ENCODE assay signal across 23 cellular contexts in genomic region chr3:183163563-183163962, GRCh38. TPM values are rescaled to one million over a fixed set of nuclear protein-coding genes. Genes with fewer than 3 reads are reported as not detected.
DNase-seq lines count a peak whose midpoint lies in the region; ATAC-seq and TF ChIP-seq lines count a peak whose summit lies in the region.
"Had no signal": no experiment of that assay in that cellular context is flagged by ENCODE, and none has a peak within 500 bp of the region (broad histone marks: within the 10 kb centered on the region; RNA-seq: fewer than 3 reads in every experiment).

No MANE protein-coding gene starts in this region.

- ATAC-seq in activated CD4-positive, alpha-beta T cell treated with anti-CD3 and anti-CD28 coated beads for 36 hours = no peak
- peak; percentile 15 for ATAC-seq in GM23338
- ATAC-seq in activated naive CD8-positive, alpha-beta T cell treated with anti-CD3 and anti-CD28 coated beads, Interleukin-2, amount 50 U/mL, for 24 hours = no peak
- ATAC-seq in GM21381 (IDR thresholded peaks at IDR 0.05; ENCODE audit: unreplicated experiment) = no peak
- ATAC-seq: body of pancreas, esophagus mucosa, left ventricle myocardium superior had no signal

- H3K4me2 ChIP-seq in GM23338 (no peak overlapping the region), MM.1S (ENCODE audit: low read depth, low read length) (no peak overlapping the region)

- H3K36me3 Mint-ChIP-seq in activated CD4-positive, alpha-beta T cell treated with anti-CD3 and anti-CD28 coated beads for 36 hours (ENCODE audit: low read depth) = peaks cover 5% of the 10 kb centered on the region
- H3K36me3 Mint-ChIP-seq in GM23338 (ENCODE audit: low read depth) = no peaks in the 10 kb centered on the region
- H3K36me3 Mint-ChIP-seq in activated naive CD8-positive, alpha-beta T cell treated with anti-CD3 and anti-CD28 coated beads, Interleukin-2, amount 50 U/mL, for 24 hours (ENCODE audit: low read depth) = no peaks in the 10 kb centered on the region
- H3K36me3 Mint-ChIP-seq in neural crest cell (ENCODE audit: low read depth) = no peaks in the 10 kb centered on the region

- H3K27ac ChIP-seq in GM23338 (ENCODE audit: low read depth) = no peak overlapping the region
- H3K27ac ChIP-seq in MM.1S (ENCODE audit: low read length) = no peak overlapping the region
- H3K27ac ChIP-seq: body of pancreas, dorsolateral prefrontal cortex, SJSA1 had no signal

- H2AFZ ChIP-seq in GM23338 (0 out of 2 replicates have a peak overlapping the region, but pooled peaks have one; percentile 52), MM.1S (ENCODE audit: low read length) (no peak overlapping the region)

- H3K27ac Mint-ChIP-seq in activated CD4-positive, alpha-beta T cell treated with anti-CD3 and anti-CD28 coated beads for 36 hours = no peak overlapping the region
- H3K27ac Mint-ChIP-seq in GM23338 (no peak overlapping the region), neural crest cell (ENCODE audit: unreplicated experiment) (no peak overlapping the region)
- H3K27ac Mint-ChIP-seq in activated naive CD8-positive, alpha-beta T cell treated with anti-CD3 and anti-CD28 coated beads, Interleukin-2, amount 50 U/mL, for 24 hours = no peak overlapping the region

- 0 out of 2 replicates have a peak, but pooled peaks cover 4% of the 10 kb centered on the region for H3F3A ChIP-seq in GM23338 (replicated peaks; ENCODE audit: low read depth)
- peaks cover 12% of the 10 kb centered on the region for H3F3A ChIP-seq in MM.1S (ENCODE audit: insufficient read depth, low read length)

- no peaks in the 10 kb centered on the region for H3K9me3 Mint-ChIP-seq in activated CD4-positive, alpha-beta T cell treated with anti-CD3 and anti-CD28 coated beads for 36 hours (ENCODE audit: low read depth)
- no peaks in the 10 kb centered on the region for H3K9me3 Mint-ChIP-seq in GM23338
- H3K9me3 Mint-ChIP-seq in activated naive CD8-positive, alpha-beta T cell treated with anti-CD3 and anti-CD28 coated beads, Interleukin-2, amount 50 U/mL, for 24 hours = no peaks in the 10 kb centered on the region
- peaks cover 4% of the 10 kb centered on the region for H3K9me3 Mint-ChIP-seq in neural crest cell

- H3K4me3 ChIP-seq in GM23338 (no peak overlapping the region), MM.1S (ENCODE audit: low read length) (no peak overlapping the region)
- H3K4me3 ChIP-seq: body of pancreas had no signal

- peaks cover 25% of the 10 kb centered on the region for H3K4me1 Mint-ChIP-seq in activated CD4-positive, alpha-beta T cell treated with anti-CD3 and anti-CD28 coated beads for 36 hours
- H3K4me1 Mint-ChIP-seq in GM23338 = peaks cover 8% of the 10 kb centered on the region
- peaks cover 26% of the 10 kb centered on the region for H3K4me1 Mint-ChIP-seq in activated naive CD8-positive, alpha-beta T cell treated with anti-CD3 and anti-CD28 coated beads, Interleukin-2, amount 50 U/mL, for 24 hours
- H3K4me1 Mint-ChIP-seq in neural crest cell = peaks cover 9% of the 10 kb centered on the region

- peak overlapping the region; percentile 80 for H3K4me3 Mint-ChIP-seq in activated CD4-positive, alpha-beta T cell treated with anti-CD3 and anti-CD28 coated beads for 36 hours
- H3K4me3 Mint-ChIP-seq in GM23338 (peak overlapping the region; percentile 67; the same call in 2 of the 3 replicates), neural crest cell (peak overlapping the region; percentile 44)
- H3K4me3 Mint-ChIP-seq in activated naive CD8-positive, alpha-beta T cell treated with anti-CD3 and anti-CD28 coated beads, Interleukin-2, amount 50 U/mL, for 24 hours = peak overlapping the region; percentile 68

- H4K20me1 ChIP-seq in GM23338 (replicated peaks; ENCODE audit: insufficient read depth) = no peaks in the 10 kb centered on the region
- no peaks in the 10 kb centered on the region for H4K20me1 ChIP-seq in MM.1S (ENCODE audit: insufficient read depth, low read length)

- no peaks in the 10 kb centered on the region for H3K27me3 Mint-ChIP-seq in activated CD4-positive, alpha-beta T cell treated with anti-CD3 and anti-CD28 coated beads for 36 hours
- H3K27me3 Mint-ChIP-seq in GM23338 (ENCODE audit: insufficient read depth, low read depth, poor library complexity) (peaks cover 26% of the 10 kb centered on the region), neural crest cell (ENCODE audit: low read depth) (peaks cover 38% of the 10 kb centered on the region)
- peaks cover 13% of the 10 kb centered on the region for H3K27me3 Mint-ChIP-seq in activated naive CD8-positive, alpha-beta T cell treated with anti-CD3 and anti-CD28 coated beads, Interleukin-2, amount 50 U/mL, for 24 hours

- H3K79me2 ChIP-seq in GM23338 (replicated peaks; ENCODE audit: insufficient read depth) = no peaks in the 10 kb centered on the region
- H3K79me2 ChIP-seq in MM.1S (ENCODE audit: low read length) = no peaks in the 10 kb centered on the region

- H3K36me3 ChIP-seq in GM23338 (ENCODE audit: insufficient read depth) (no peaks in the 10 kb centered on the region), MM.1S (replicated peaks; ENCODE audit: insufficient read depth, low read length) (no peaks in the 10 kb centered on the region)
- H3K36me3 ChIP-seq: prostate gland, SJSA1, upper lobe of left lung had no signal

- TF ChIP-seq CTCF in GM23338 (conservative IDR thresholded peaks at IDR 0.05; ENCODE audit: low read depth in 2 of 2) (no peak), neural crest cell (conservative IDR thresholded peaks at IDR 0.05) (no peak), MM.1S (IDR thresholded peaks at IDR 0.05; ENCODE audit: low read length) (no peak)

- H3K9me2 ChIP-seq in GM23338 (ENCODE audit: insufficient read depth) (no peaks in the 10 kb centered on the region), MM.1S (replicated peaks; ENCODE audit: insufficient read depth, low read length) (no peaks in the 10 kb centered on the region)

- no peaks in the 10 kb centered on the region for H3K9me3 ChIP-seq in MM.1S (replicated peaks; ENCODE audit: insufficient read depth, low read length)
- H3K9me3 ChIP-seq: body of pancreas, prostate gland, SJSA1, upper lobe of left lung had no signal

- H3K27me3 ChIP-seq in GM23338 (ENCODE audit: insufficient read depth) (peaks cover 39% of the 10 kb centered on the region), MM.1S (replicated peaks; ENCODE audit: insufficient read depth, low read length) (no peaks in the 10 kb centered on the region)
- H3K27me3 ChIP-seq: body of pancreas, upper lobe of left lung had no signal

- POLR2A ChIA-PET in activated CD4-positive, alpha-beta T cell treated with anti-CD3 and anti-CD28 coated beads for 36 hours (lab: Charles Lee) = interaction anchor here (1.0 kb wide), 1 partner anchor 122 kb away, joined by 3 read pairs; no protein-coding TSS in a partner anchor

- intact Hi-C loops in activated CD4-positive, alpha-beta T cell treated with anti-CD3 and anti-CD28 coated beads for 36 hours (cut with DNase I, micrococcal nuclease) = no loop called here

- DNase-seq in activated CD4-positive, alpha-beta T cell treated with anti-CD3 and anti-CD28 coated beads for 36 hours = no peak
- DNase-seq in activated CD4-positive, alpha-beta T cell treated with anti-CD3 and anti-CD28 coated beads for 48 hours = no peak
- peak; percentile 39 for DNase-seq in GM23338 (ENCODE audit: low spot score)
- no peak for DNase-seq in activated naive CD8-positive, alpha-beta T cell treated with anti-CD3 and anti-CD28 coated beads, Interleukin-2, amount 50 U/mL, for 24 hours
- no peak for DNase-seq in neural crest cell (ENCODE audit: low read depth, low spot score)
- no peak for DNase-seq in MM.1S
- no peak for DNase-seq in NCI-H82 treated with DMSO at 0.1 percent for 48 hours (lab: John Stamatoyannopoulos, UW; ENCODE audit: unreplicated experiment)
- DNase-seq: activated CD4-positive, alpha-beta T cell treated with anti-CD3 and anti-CD28 coated beads, Interleukin-2, amount 50 U/mL, for 4 hours; activated gamma-delta T cell treated with Interleukin-2 at 50 U/mL for 16 hours; body of pancreas; C1 segment of cervical spinal cord; DND-41; dorsolateral prefrontal cortex; left ventricle myocardium superior; NCI-H1048; NCI-H69; stimulated activated naive CD4-positive, alpha-beta T cell had no signal

- no peak overlapping the region for H3K9ac ChIP-seq in MM.1S (ENCODE audit: low read length)

- H3K4me1 ChIP-seq in GM23338 (ENCODE audit: insufficient read depth) (peaks cover 5% of the 10 kb centered on the region; the same call in 1 of the 2 replicates), MM.1S (ENCODE audit: low read length) (peaks cover 14% of the 10 kb centered on the region)
- H3K4me1 ChIP-seq: prostate gland had no signal

- CTCF ChIA-PET in activated CD4-positive, alpha-beta T cell treated with anti-CD3 and anti-CD28 coated beads for 36 hours (lab: Charles Lee) = interaction anchor here (0.6 to 1.7 kb wide), 2 partner anchors 21 to 223 kb away, joined by 3 to 6 read pairs; no protein-coding TSS in a partner anchor

TF ChIP-seq in GM23338, 12 proteins besides CTCF, POLR2A, EP300 and RAD21 (continues in another document):
- TF ChIP-seq JUNB (IDR thresholded peaks at IDR 0.05; ENCODE audit: unreplicated experiment) (no peak), POLR2AphosphoS5 (IDR thresholded peaks at IDR 0.05; ENCODE audit: low read depth) (no peak), STAT1 (IDR thresholded peaks at IDR 0.05; ENCODE audit: unreplicated experiment) (no peak), CREB1 (CRISPR knock-in tag; IDR thresholded peaks at IDR 0.05; ENCODE audit: low read depth) (no peak), NANOG (IDR thresholded peaks at IDR 0.05; ENCODE audit: borderline replicate concordance) (no peak)

RNA-seq across cellular contexts. Expression of gene LAMP3, which starts 1.0 kb away (rescaled TPM):
- 10 to 100 TPM; 10.3 to 17.2 TPM for total RNA-seq in activated CD4-positive, alpha-beta T cell treated with anti-CD3 and anti-CD28 coated beads for 36 hours
- total RNA-seq in GM23338 (2014; rRNA removed; shearing (Covaris generic)) = 0.16 and 0.28 TPM in 2 replicates
- 0.10 and 0.43 TPM in 2 replicates for polyA plus RNA-seq in GM23338 (2016; fragmentation: Nextera tagmentation; extraction: Ambion mirVana)
- 0.12 and 0.23 TPM in 2 replicates for total RNA-seq in neural crest cell
- total RNA-seq: A172, left ventricle myocardium superior, SJSA1 had no signal
